ENCODE assay signal across 20 cellular contexts in the genomic region with DNA sequence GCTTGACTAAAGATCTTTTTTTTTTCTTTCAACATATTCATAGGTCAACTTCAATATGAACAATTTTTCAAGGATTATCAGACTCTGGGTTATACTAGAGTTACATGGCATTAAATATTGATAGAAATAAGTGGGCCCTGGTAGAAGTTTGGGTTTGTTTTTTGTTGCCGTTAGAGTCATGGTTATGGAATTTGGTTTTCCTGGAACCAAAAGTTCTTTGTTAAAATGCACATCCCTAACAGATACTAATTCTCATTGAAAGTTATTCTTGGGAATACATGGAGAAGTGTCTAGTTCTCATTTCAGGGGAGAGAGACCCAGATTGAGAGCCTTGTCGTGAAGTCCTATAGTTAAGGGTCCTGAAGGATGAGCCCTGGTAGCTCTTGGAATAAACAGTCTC.
"Had no signal": no experiment of that assay in that cellular context is flagged by ENCODE, and none has a peak within 500 bp of the region (broad histone marks: within the 10 kb centered on the region; RNA-seq: fewer than 3 reads in every experiment).

No MANE protein-coding gene starts in this region.

- H3K27me3 ChIP-seq: gastrocnemius medialis, ovary, right atrium auricular region, sigmoid colon, tibial artery, upper lobe of left lung, uterus had no signal

- H3K4me3 Mint-ChIP-seq: endodermal cell; naive thymus-derived CD4-positive, alpha-beta T cell; nephron progenitor cell; stimulated activated effector memory CD8-positive, alpha-beta T cell treated with anti-CD3 and anti-CD28 coated beads, Interleukin-12 subunit alpha, Interleukin-12 subunit beta, amount 100 ng/mL, for 72 hours had no signal

- DNase-seq: effector CD4-positive, alpha-beta T cell; endodermal cell; erythroblast; gastrocnemius medialis; glutamatergic neuron; islet precursor cell; mammary epithelial cell; naive thymus-derived CD4-positive, alpha-beta T cell; nephron progenitor cell; ovary; sigmoid colon; stimulated activated CD4-positive, alpha-beta T cell treated with anti-CD3 and anti-CD28 coated beads, Interleukin-4, amount 100 ng/mL, for 1 hour; stimulated activated CD8-positive, alpha-beta memory T cell treated with anti-CD3 and anti-CD28 coated beads, Interleukin-4, amount 100 ng/mL, for 48 hours; stimulated activated naive CD8-positive, alpha-beta T cell treated with anti-CD3 and anti-CD28 coated beads, Interleukin-15, Interleukin-2, amounts not matched to agents 100 U/mL and 50 U/mL, for 24 hours; tibial artery; upper lobe of left lung; uterus had no signal

- H3K9me3 ChIP-seq: gastrocnemius medialis, ovary, right atrium auricular region, sigmoid colon, tibial artery, upper lobe of left lung, uterus had no signal

- H3K36me3 Mint-ChIP-seq: naive thymus-derived CD4-positive, alpha-beta T cell; stimulated activated effector memory CD8-positive, alpha-beta T cell treated with anti-CD3 and anti-CD28 coated beads, Interleukin-12 subunit alpha, Interleukin-12 subunit beta, amount 100 ng/mL, for 72 hours had no signal

- H3K4me1 Mint-ChIP-seq: endodermal cell; stimulated activated effector memory CD8-positive, alpha-beta T cell treated with anti-CD3 and anti-CD28 coated beads, Interleukin-12 subunit alpha, Interleukin-12 subunit beta, amount 100 ng/mL, for 72 hours had no signal

- H3K4me1 ChIP-seq: gastrocnemius medialis, right atrium auricular region, upper lobe of left lung, uterus had no signal

- H3K27ac ChIP-seq: gastrocnemius medialis, ovary, right atrium auricular region, upper lobe of left lung, uterus had no signal

- H3K4me3 ChIP-seq: coronary artery, gastrocnemius medialis, ovary, right atrium auricular region, sigmoid colon, tibial artery, upper lobe of left lung, uterus had no signal

- H3K9me3 Mint-ChIP-seq: endodermal cell; naive thymus-derived CD4-positive, alpha-beta T cell; stimulated activated effector memory CD8-positive, alpha-beta T cell treated with anti-CD3 and anti-CD28 coated beads, Interleukin-12 subunit alpha, Interleukin-12 subunit beta, amount 100 ng/mL, for 72 hours had no signal

- H3K27ac Mint-ChIP-seq: endodermal cell; naive thymus-derived CD4-positive, alpha-beta T cell; nephron progenitor cell; stimulated activated effector memory CD8-positive, alpha-beta T cell treated with anti-CD3 and anti-CD28 coated beads, Interleukin-12 subunit alpha, Interleukin-12 subunit beta, amount 100 ng/mL, for 72 hours had no signal

- H3K36me3 ChIP-seq: gastrocnemius medialis, ovary, right atrium auricular region, sigmoid colon, tibial artery, upper lobe of left lung, uterus had no signal
